Comparison of ENCODE assay signal across 30 cellular contexts in the genomic region with DNA sequence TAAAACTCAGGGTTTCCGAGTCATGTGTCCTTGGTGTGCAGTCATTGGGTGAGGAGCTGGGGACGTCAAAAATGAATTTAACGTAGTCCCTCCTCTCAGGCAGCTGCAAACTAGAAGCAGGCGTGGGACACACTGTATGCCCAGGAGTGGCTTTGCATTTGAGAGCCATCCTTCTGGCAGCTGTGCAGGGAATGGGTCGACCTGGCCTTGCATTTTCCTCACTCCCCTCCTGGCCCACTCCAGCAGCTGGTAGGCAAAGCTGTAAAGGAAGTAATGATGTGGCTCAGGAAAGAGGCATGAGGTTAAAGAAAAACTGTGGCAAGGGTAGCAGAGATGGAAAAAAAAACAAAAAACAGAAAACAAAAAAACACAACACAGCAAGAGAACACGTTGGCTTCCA.
"Had no signal": no experiment of that assay in that cellular context is flagged by ENCODE, and none has a peak within 500 bp of the region (broad histone marks: within the 10 kb centered on the region; RNA-seq: fewer than 3 reads in every experiment).

No MANE protein-coding gene starts in this region.

- H3K4me1 Mint-ChIP-seq: naive B cell; stimulated activated naive B cell treated with anti-CD40 and anti-IgM and Interleukin-4, amounts not matched to agents 10 μg/mL and 1 μg/mL and 100 μg/mL, for 72 hours had no signal

- H3K27ac ChIP-seq: coronary artery, parathyroid adenoma, psoas muscle, stomach, thyroid gland, upper lobe of left lung, WERI-Rb-1 had no signal

- DNase-seq: activated CD4-positive, alpha-beta T cell treated with anti-CD3 and anti-CD28 coated beads for 48 hours; activated CD4-positive, alpha-beta T cell treated with anti-CD3 and anti-CD28 coated beads, Interleukin-2, amount 50 U/mL, for 48 hours; activated gamma-delta T cell; activated naive CD4-positive, alpha-beta T cell treated with anti-CD3 and anti-CD28 coated beads, Interleukin-2, amount 10 ng/mL, durations not matched to agents 7 days and 5 days; activated T-cell treated with anti-CD3 and anti-CD28 coated beads, Interleukin-2, amount 50 U/mL, for 1 hour; anterior cingulate cortex; effector memory CD8-positive, alpha-beta T cell; erythroblast; hippocampal formation; left colon; mammary epithelial cell; naive B cell; nucleus accumbens; psoas muscle; stimulated activated CD4-positive, alpha-beta T cell treated with anti-CD3 and anti-CD28 coated beads, Interleukin-15, amount 100 ng/mL, for 24 hours; stimulated activated CD4-positive, alpha-beta T cell treated with anti-CD3 and anti-CD28 coated beads, Interleukin-2, amount 100 ng/mL, for 24 hours; stimulated activated naive B cell treated with anti-CD40 and anti-IgM and Interleukin-4, amounts not matched to agents 10 μg/mL and 1 μg/mL and 100 μg/mL, for 72 hours; stomach; SW 1271; T-helper 17 cell; T1000; thyroid gland; upper lobe of left lung; WERI-Rb-1 had no signal

- H3K4me3 ChIP-seq: coronary artery, dorsolateral prefrontal cortex, psoas muscle, smooth muscle cell, stomach, thyroid gland, upper lobe of left lung had no signal

- H3K9ac ChIP-seq: parathyroid adenoma had no signal

- H3K9me3 Mint-ChIP-seq: activated naive CD4-positive, alpha-beta T cell treated with anti-CD3 and anti-CD28 coated beads, Interleukin-2, amount 10 ng/mL, durations not matched to agents 7 days and 5 days; effector memory CD8-positive, alpha-beta T cell; neural crest cell had no signal

- H2AFZ ChIP-seq: parathyroid adenoma had no signal

- H3K27ac Mint-ChIP-seq: activated naive CD4-positive, alpha-beta T cell treated with anti-CD3 and anti-CD28 coated beads, Interleukin-2, amount 10 ng/mL, durations not matched to agents 7 days and 5 days; effector memory CD8-positive, alpha-beta T cell; naive B cell; stimulated activated naive B cell treated with anti-CD40 and anti-IgM and Interleukin-4, amounts not matched to agents 10 μg/mL and 1 μg/mL and 100 μg/mL, for 72 hours; T-helper 17 cell had no signal

- H3K36me3 ChIP-seq: stomach, thyroid gland, upper lobe of left lung, WERI-Rb-1 had no signal

- H3K9me3 ChIP-seq: psoas muscle, stomach, thyroid gland, upper lobe of left lung had no signal

- H3K4me3 Mint-ChIP-seq: activated naive CD4-positive, alpha-beta T cell treated with anti-CD3 and anti-CD28 coated beads, Interleukin-2, amount 10 ng/mL, durations not matched to agents 7 days and 5 days; effector memory CD8-positive, alpha-beta T cell; naive B cell; neural crest cell; stimulated activated naive B cell treated with anti-CD40 and anti-IgM and Interleukin-4, amounts not matched to agents 10 μg/mL and 1 μg/mL and 100 μg/mL, for 72 hours; T-helper 17 cell had no signal

- H3K27me3 ChIP-seq: dorsolateral prefrontal cortex, stomach, thyroid gland, upper lobe of left lung had no signal

- ATAC-seq: activated CD4-positive, CD25-positive, alpha-beta regulatory T cell treated with anti-CD3 and anti-CD28 coated beads, Interleukin-2, amount 50 U/mL, for 24 hours; effector memory CD8-positive, alpha-beta T cell; left colon; psoas muscle; stimulated activated naive B cell treated with anti-CD40 and anti-IgM and Interleukin-4, amounts not matched to agents 10 μg/mL and 1 μg/mL and 100 μg/mL, for 72 hours; T-helper 17 cell had no signal

- H3K4me2 ChIP-seq: smooth muscle cell had no signal

- H3K36me3 Mint-ChIP-seq: naive B cell; stimulated activated naive B cell treated with anti-CD40 and anti-IgM and Interleukin-4, amounts not matched to agents 10 μg/mL and 1 μg/mL and 100 μg/mL, for 72 hours had no signal

- H3K27me3 Mint-ChIP-seq: activated naive CD4-positive, alpha-beta T cell treated with anti-CD3 and anti-CD28 coated beads, Interleukin-2, amount 10 ng/mL, durations not matched to agents 7 days and 5 days; effector memory CD8-positive, alpha-beta T cell; naive B cell; stimulated activated naive B cell treated with anti-CD40 and anti-IgM and Interleukin-4, amounts not matched to agents 10 μg/mL and 1 μg/mL and 100 μg/mL, for 72 hours; T-helper 17 cell had no signal
